ENCODE assay signal across 1 cellular context in genomic region chr17:65061621-65062020, GRCh38.
TF ChIP-seq lines count a peak whose summit lies in the region.

No MANE protein-coding gene starts in this region.

TF ChIP-seq in SK-N-SH treated with all-trans-retinoic acid at 6 μM for 48 hours, 23 proteins besides CTCF, POLR2A, EP300 and RAD21:
- no peak for TF ChIP-seq TSHZ2 (CRISPR knock-in tag; IDR thresholded peaks at IDR 0.05)
- no peak for TF ChIP-seq ISL1 (CRISPR knock-in tag; IDR thresholded peaks at IDR 0.05)
- no peak for TF ChIP-seq PPARA (CRISPR knock-in tag; IDR thresholded peaks at IDR 0.05; ENCODE audit: borderline replicate concordance)
- no peak for TF ChIP-seq ZNF565 (CRISPR knock-in tag; conservative IDR thresholded peaks at IDR 0.05; ENCODE audit: low read depth)
- no peak for TF ChIP-seq CREB5 (CRISPR knock-in tag; IDR thresholded peaks at IDR 0.05; ENCODE audit: low read depth)
- TF ChIP-seq OSR1 (CRISPR knock-in tag; IDR thresholded peaks at IDR 0.05) = no peak
- no peak for TF ChIP-seq ZFP3 (CRISPR knock-in tag; IDR thresholded peaks at IDR 0.05)
- TF ChIP-seq TOX (CRISPR knock-in tag; IDR thresholded peaks at IDR 0.05; ENCODE audit: borderline replicate concordance) = no peak
- no peak for TF ChIP-seq ZC3H10 (CRISPR knock-in tag; IDR thresholded peaks at IDR 0.05)
- no peak for TF ChIP-seq POU6F1 (CRISPR knock-in tag; IDR thresholded peaks at IDR 0.05; ENCODE audit: borderline replicate concordance, low read depth)
- TF ChIP-seq ESRRG (CRISPR knock-in tag; IDR thresholded peaks at IDR 0.05) = no peak
- TF ChIP-seq PATZ1 (CRISPR knock-in tag; IDR thresholded peaks at IDR 0.05; ENCODE audit: borderline replicate concordance) = no peak
- no peak for TF ChIP-seq GLIS3 (CRISPR knock-in tag; IDR thresholded peaks at IDR 0.05)
- TF ChIP-seq CSRNP3 (CRISPR knock-in tag; IDR thresholded peaks at IDR 0.05) = no peak
- TF ChIP-seq ZNF8 (CRISPR knock-in tag; IDR thresholded peaks at IDR 0.05) = no peak
- no peak for TF ChIP-seq ZFP30 (CRISPR knock-in tag; IDR thresholded peaks at IDR 0.05)
- no peak for TF ChIP-seq SNAI2 (CRISPR knock-in tag; IDR thresholded peaks at IDR 0.05)
- TF ChIP-seq ZNF70 (CRISPR knock-in tag; IDR thresholded peaks at IDR 0.05) = no peak
- TF ChIP-seq RARB (CRISPR knock-in tag; IDR thresholded peaks at IDR 0.05) = no peak
TF ChIP-seq in SK-N-SH treated with all-trans-retinoic acid at 6 μM for 48 hours: peak in this region for 0.
